Comparison of ENCODE assay signal across 26 cellular contexts in genomic region chr13:80477641-80478443, GRCh38.
DNase-seq lines count a peak whose midpoint lies in the region; ATAC-seq and TF ChIP-seq lines count a peak whose summit lies in the region.
"Had no signal": no experiment of that assay in that cellular context is flagged by ENCODE, and none has a peak within 500 bp of the region (broad histone marks: within the 10 kb centered on the region; RNA-seq: fewer than 3 reads in every experiment).

No MANE protein-coding gene starts in this region.

- no peaks in the 10 kb centered on the region for H3K4me1 Mint-ChIP-seq in activated CD8-positive, alpha-beta T cell treated with anti-CD3 and anti-CD28 coated beads for 36 hours (ENCODE audit: low read depth)
- H3K4me1 Mint-ChIP-seq in activated CD8-positive, alpha-beta T cell treated with anti-CD3 and anti-CD28 coated beads, Interleukin-2, amount 10 ng/mL, durations not matched to agents 7 days and 5 days (ENCODE audit: low read depth) = no peaks in the 10 kb centered on the region
- H3K4me1 Mint-ChIP-seq: activated naive CD4-positive, alpha-beta T cell treated with anti-CD3 and anti-CD28 coated beads, Interleukin-2, amount 50 U/mL, for 24 hours; GM23338; IgD-negative memory B cell; naive B cell had no signal

- no peaks in the 10 kb centered on the region for H3K27me3 ChIP-seq in foreskin keratinocyte
- H3K27me3 ChIP-seq: BLaER1 had no signal

- CTCF ChIA-PET in activated CD8-positive, alpha-beta T cell treated with anti-CD3 and anti-CD28 coated beads for 36 hours (lab: Charles Lee) = no interaction called here
- CTCF ChIA-PET in activated CD8-positive, alpha-beta T cell treated with anti-CD3 and anti-CD28 coated beads, Interleukin-2, amount 10 ng/mL, durations not matched to agents 7 days and 5 days (lab: Charles Lee) = no interaction called here

- H3K4me1 ChIP-seq in foreskin keratinocyte = peaks cover 11% of the 10 kb centered on the region

- no peaks in the 10 kb centered on the region for H3K36me3 Mint-ChIP-seq in activated CD8-positive, alpha-beta T cell treated with anti-CD3 and anti-CD28 coated beads for 36 hours (ENCODE audit: low read depth)
- H3K36me3 Mint-ChIP-seq in activated CD8-positive, alpha-beta T cell treated with anti-CD3 and anti-CD28 coated beads, Interleukin-2, amount 10 ng/mL, durations not matched to agents 7 days and 5 days (ENCODE audit: low read depth) = no peaks in the 10 kb centered on the region
- H3K36me3 Mint-ChIP-seq: activated naive CD4-positive, alpha-beta T cell treated with anti-CD3 and anti-CD28 coated beads, Interleukin-2, amount 50 U/mL, for 24 hours; IgD-negative memory B cell; naive B cell had no signal

- peak; percentile 30 for ATAC-seq in activated CD8-positive, alpha-beta T cell treated with anti-CD3 and anti-CD28 coated beads for 36 hours
- ATAC-seq in activated CD8-positive, alpha-beta T cell treated with anti-CD3 and anti-CD28 coated beads, Interleukin-2, amount 10 ng/mL, durations not matched to agents 7 days and 5 days = no peak
- ATAC-seq in HG03432 (IDR thresholded peaks at IDR 0.05; ENCODE audit: unreplicated experiment) (peak; percentile 44), foreskin keratinocyte (peak; percentile 89), sciatic nerve (peak; percentile 38), GM19395 (IDR thresholded peaks at IDR 0.05; ENCODE audit: unreplicated experiment) (no peak)
- ATAC-seq: A549; activated T-cell treated with anti-CD3 and anti-CD28 coated beads, Interleukin-2, amount 50 U/mL, for 72 hours; GM23338; Panc1 had no signal

- DNase-seq in activated CD8-positive, alpha-beta T cell treated with anti-CD3 and anti-CD28 coated beads for 36 hours = no peak
- no peak for DNase-seq in activated CD8-positive, alpha-beta T cell treated with anti-CD3 and anti-CD28 coated beads, Interleukin-2, amount 10 ng/mL, durations not matched to agents 7 days and 5 days
- DNase-seq in foreskin keratinocyte = peak; percentile 55 to 80
- no peak for DNase-seq in sciatic nerve (ENCODE audit: low spot score)
- DNase-seq in activated CD4-positive, alpha-beta T cell treated with anti-CD3 and anti-CD28 coated beads for 4 hours = no peak
- no peak for DNase-seq in NCI-H2196 treated with DMSO at 0.1 percent for 48 hours (lab: John Stamatoyannopoulos, UW; ENCODE audit: unreplicated experiment)
- DNase-seq: activated B cell treated with CpG ODN at 0.5 μM for 24 hours; activated T-cell treated with anti-CD3 and anti-CD28 coated beads, Interleukin-2, amount 50 U/mL, for 72 hours; effector memory CD4-positive, alpha-beta T cell; hypothalamus; kidney glomerular epithelial cell; mesenchymal stem cell; naive B cell; NCI-H2227 treated with DMSO at 0.1 percent for 48 hours; NCI-H82; stimulated activated CD4-positive, alpha-beta T cell treated with anti-CD3 and anti-CD28 coated beads, Interleukin-4, amount 100 ng/mL, for 4 hours had no signal

- H3K27ac Mint-ChIP-seq in activated CD8-positive, alpha-beta T cell treated with anti-CD3 and anti-CD28 coated beads for 36 hours = peak overlapping the region; percentile 3
- no peak overlapping the region for H3K27ac Mint-ChIP-seq in activated CD8-positive, alpha-beta T cell treated with anti-CD3 and anti-CD28 coated beads, Interleukin-2, amount 10 ng/mL, durations not matched to agents 7 days and 5 days
- H3K27ac Mint-ChIP-seq: activated B cell treated with CpG ODN at 0.5 μM for 24 hours; activated naive CD4-positive, alpha-beta T cell treated with anti-CD3 and anti-CD28 coated beads, Interleukin-2, amount 50 U/mL, for 24 hours; activated T-cell treated with anti-CD3 and anti-CD28 coated beads, Interleukin-2, amount 50 U/mL, for 72 hours; GM23338; IgD-negative memory B cell; T-helper 2 cell treated with Interferon-gamma antibody and Interleukin-4, amounts not matched to agents 5 μg/mL and 100 μg/mL, for 36 hours had no signal

- no peak for TF ChIP-seq CTCF in activated CD8-positive, alpha-beta T cell treated with anti-CD3 and anti-CD28 coated beads for 36 hours (IDR thresholded peaks at IDR 0.05)
- no peak for TF ChIP-seq CTCF in foreskin keratinocyte (conservative IDR thresholded peaks at IDR 0.05)

- POLR2A ChIA-PET in activated CD8-positive, alpha-beta T cell treated with anti-CD3 and anti-CD28 coated beads for 36 hours (lab: Charles Lee) = no interaction called here
- POLR2A ChIA-PET in activated CD8-positive, alpha-beta T cell treated with anti-CD3 and anti-CD28 coated beads, Interleukin-2, amount 10 ng/mL, durations not matched to agents 7 days and 5 days (lab: Charles Lee) = no interaction called here

- peak overlapping the region; percentile 76 for H3K27ac ChIP-seq in foreskin keratinocyte
- H3K27ac ChIP-seq: A549, BLaER1, SK-N-MC had no signal

- H3K27me3 Mint-ChIP-seq in activated CD8-positive, alpha-beta T cell treated with anti-CD3 and anti-CD28 coated beads for 36 hours = peaks cover 1% of the 10 kb centered on the region
- no peaks in the 10 kb centered on the region for H3K27me3 Mint-ChIP-seq in activated CD8-positive, alpha-beta T cell treated with anti-CD3 and anti-CD28 coated beads, Interleukin-2, amount 10 ng/mL, durations not matched to agents 7 days and 5 days (ENCODE audit: low read depth)
- H3K27me3 Mint-ChIP-seq: activated naive CD4-positive, alpha-beta T cell treated with anti-CD3 and anti-CD28 coated beads, Interleukin-2, amount 50 U/mL, for 24 hours; IgD-negative memory B cell; naive B cell had no signal

- no peaks in the 10 kb centered on the region for H3K9me3 Mint-ChIP-seq in activated CD8-positive, alpha-beta T cell treated with anti-CD3 and anti-CD28 coated beads for 36 hours
- no peaks in the 10 kb centered on the region for H3K9me3 Mint-ChIP-seq in activated CD8-positive, alpha-beta T cell treated with anti-CD3 and anti-CD28 coated beads, Interleukin-2, amount 10 ng/mL, durations not matched to agents 7 days and 5 days (ENCODE audit: insufficient read depth)
- H3K9me3 Mint-ChIP-seq: activated B cell treated with CpG ODN at 0.5 μM for 24 hours; activated naive CD4-positive, alpha-beta T cell treated with anti-CD3 and anti-CD28 coated beads, Interleukin-2, amount 50 U/mL, for 24 hours; activated T-cell treated with anti-CD3 and anti-CD28 coated beads, Interleukin-2, amount 50 U/mL, for 72 hours; GM23338; T-helper 2 cell treated with Interferon-gamma antibody and Interleukin-4, amounts not matched to agents 5 μg/mL and 100 μg/mL, for 36 hours had no signal

- no peak overlapping the region for H3K4me3 Mint-ChIP-seq in activated CD8-positive, alpha-beta T cell treated with anti-CD3 and anti-CD28 coated beads for 36 hours
- no peak overlapping the region for H3K4me3 Mint-ChIP-seq in activated CD8-positive, alpha-beta T cell treated with anti-CD3 and anti-CD28 coated beads, Interleukin-2, amount 10 ng/mL, durations not matched to agents 7 days and 5 days
- H3K4me3 Mint-ChIP-seq: activated B cell treated with CpG ODN at 0.5 μM for 24 hours; activated naive CD4-positive, alpha-beta T cell treated with anti-CD3 and anti-CD28 coated beads, Interleukin-2, amount 50 U/mL, for 24 hours; activated T-cell treated with anti-CD3 and anti-CD28 coated beads, Interleukin-2, amount 50 U/mL, for 72 hours; GM23338; IgD-negative memory B cell; naive B cell; T-helper 2 cell treated with Interferon-gamma antibody and Interleukin-4, amounts not matched to agents 5 μg/mL and 100 μg/mL, for 36 hours had no signal

- intact Hi-C loops in activated CD8-positive, alpha-beta T cell treated with anti-CD3 and anti-CD28 coated beads for 36 hours (cut with micrococcal nuclease) = no loop called here
- intact Hi-C loops in sciatic nerve (cut with DNase I) = no loop called here

Comparison
In these comparisons a context has a peak if more than half of its experiments do, and no peak if none do; other contexts are left out.
1. ATAC-seq: peak in activated CD8-positive, alpha-beta T cell treated with anti-CD3 and anti-CD28 coated beads for 36 hours (single experiment), HG03432 (single experiment), foreskin keratinocyte (single experiment) and sciatic nerve (single experiment); none in activated CD8-positive, alpha-beta T cell treated with anti-CD3 and anti-CD28 coated beads, Interleukin-2, amount 10 ng/mL, durations not matched to agents 7 days and 5 days (single experiment) and GM19395 (single experiment).
2. DNase-seq: peak in foreskin keratinocyte (2 of 2); none in activated CD8-positive, alpha-beta T cell treated with anti-CD3 and anti-CD28 coated beads for 36 hours (single experiment), activated CD8-positive, alpha-beta T cell treated with anti-CD3 and anti-CD28 coated beads, Interleukin-2, amount 10 ng/mL, durations not matched to agents 7 days and 5 days (single experiment), sciatic nerve (single experiment), activated CD4-positive, alpha-beta T cell treated with anti-CD3 and anti-CD28 coated beads for 4 hours (0 of 2) and NCI-H2196 treated with DMSO at 0.1 percent for 48 hours (single experiment).